In genomic region chr7:78114993-78115392, GRCh38 we compare ENCODE assay signal across 1 cellular context.
TF ChIP-seq lines count a peak whose summit lies in the region.

No MANE protein-coding gene starts in this region.

TF ChIP-seq in K562, 482 proteins besides CTCF, POLR2A, EP300 and RAD21 (continued from another document):
- TF ChIP-seq, protein P1, sequence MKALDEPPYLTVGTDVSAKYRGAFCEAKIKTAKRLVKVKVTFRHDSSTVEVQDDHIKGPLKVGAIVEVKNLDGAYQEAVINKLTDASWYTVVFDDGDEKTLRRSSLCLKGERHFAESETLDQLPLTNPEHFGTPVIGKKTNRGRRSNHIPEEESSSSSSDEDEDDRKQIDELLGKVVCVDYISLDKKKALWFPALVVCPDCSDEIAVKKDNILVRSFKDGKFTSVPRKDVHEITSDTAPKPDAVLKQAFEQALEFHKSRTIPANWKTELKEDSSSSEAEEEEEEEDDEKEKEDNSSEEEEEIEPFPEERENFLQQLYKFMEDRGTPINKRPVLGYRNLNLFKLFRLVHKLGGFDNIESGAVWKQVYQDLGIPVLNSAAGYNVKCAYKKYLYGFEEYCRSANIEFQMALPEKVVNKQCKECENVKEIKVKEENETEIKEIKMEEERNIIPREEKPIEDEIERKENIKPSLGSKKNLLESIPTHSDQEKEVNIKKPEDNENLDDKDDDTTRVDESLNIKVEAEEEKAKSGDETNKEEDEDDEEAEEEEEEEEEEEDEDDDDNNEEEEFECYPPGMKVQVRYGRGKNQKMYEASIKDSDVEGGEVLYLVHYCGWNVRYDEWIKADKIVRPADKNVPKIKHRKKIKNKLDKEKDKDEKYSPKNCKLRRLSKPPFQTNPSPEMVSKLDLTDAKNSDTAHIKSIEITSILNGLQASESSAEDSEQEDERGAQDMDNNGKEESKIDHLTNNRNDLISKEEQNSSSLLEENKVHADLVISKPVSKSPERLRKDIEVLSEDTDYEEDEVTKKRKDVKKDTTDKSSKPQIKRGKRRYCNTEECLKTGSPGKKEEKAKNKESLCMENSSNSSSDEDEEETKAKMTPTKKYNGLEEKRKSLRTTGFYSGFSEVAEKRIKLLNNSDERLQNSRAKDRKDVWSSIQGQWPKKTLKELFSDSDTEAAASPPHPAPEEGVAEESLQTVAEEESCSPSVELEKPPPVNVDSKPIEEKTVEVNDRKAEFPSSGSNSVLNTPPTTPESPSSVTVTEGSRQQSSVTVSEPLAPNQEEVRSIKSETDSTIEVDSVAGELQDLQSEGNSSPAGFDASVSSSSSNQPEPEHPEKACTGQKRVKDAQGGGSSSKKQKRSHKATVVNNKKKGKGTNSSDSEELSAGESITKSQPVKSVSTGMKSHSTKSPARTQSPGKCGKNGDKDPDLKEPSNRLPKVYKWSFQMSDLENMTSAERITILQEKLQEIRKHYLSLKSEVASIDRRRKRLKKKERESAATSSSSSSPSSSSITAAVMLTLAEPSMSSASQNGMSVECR (CRISPR knock-in tag; IDR thresholded peaks at IDR 0.05), result no peak
- TF ChIP-seq STAT5A (IDR thresholded peaks at IDR 0.05; ENCODE audit: borderline replicate concordance, low read length) (no peak), MAFG (tag; conservative IDR thresholded peaks at IDR 0.05) (peak; percentile 88), TEAD2 (tag; IDR thresholded peaks at IDR 0.05) (no peak), SREBF1 (IDR thresholded peaks at IDR 0.05; ENCODE audit: borderline replicate concordance, low read depth, low read length) (no peak), SP1 (CRISPR knock-in tag; IDR thresholded peaks at IDR 0.05) (no peak), POLR2AphosphoS2 (IDR thresholded peaks at IDR 0.05; ENCODE audit: low read length) (no peak), ZNF316 (IDR thresholded peaks at IDR 0.05) (peak; percentile 95)
- TF ChIP-seq, protein P2, sequence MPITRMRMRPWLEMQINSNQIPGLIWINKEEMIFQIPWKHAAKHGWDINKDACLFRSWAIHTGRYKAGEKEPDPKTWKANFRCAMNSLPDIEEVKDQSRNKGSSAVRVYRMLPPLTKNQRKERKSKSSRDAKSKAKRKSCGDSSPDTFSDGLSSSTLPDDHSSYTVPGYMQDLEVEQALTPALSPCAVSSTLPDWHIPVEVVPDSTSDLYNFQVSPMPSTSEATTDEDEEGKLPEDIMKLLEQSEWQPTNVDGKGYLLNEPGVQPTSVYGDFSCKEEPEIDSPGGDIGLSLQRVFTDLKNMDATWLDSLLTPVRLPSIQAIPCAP (CRISPR knock-in tag; IDR thresholded peaks at IDR 0.05; ENCODE audit: borderline replicate concordance), result no peak
